In the genomic region with DNA sequence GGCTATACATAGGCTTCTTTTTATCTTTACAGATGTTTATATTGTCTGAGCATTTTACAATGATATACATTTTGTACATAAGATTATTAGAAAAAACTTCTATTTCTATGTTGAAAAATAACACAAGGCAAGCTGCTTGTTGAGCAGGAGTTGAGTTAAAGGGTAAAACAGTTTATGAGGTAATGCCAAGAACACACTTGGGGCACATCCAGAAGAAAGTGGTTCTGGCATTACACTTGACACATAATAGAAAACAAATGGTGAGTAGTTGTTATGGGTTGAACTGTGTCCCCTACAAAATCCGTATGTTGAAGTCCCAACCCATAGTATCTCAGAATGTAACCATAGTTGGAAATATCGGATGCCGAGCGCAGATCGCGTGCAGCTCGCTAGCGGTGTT, we compare ENCODE assay signal across 22 cellular contexts.
DNase-seq lines count a peak whose midpoint lies in the region; TF ChIP-seq lines count a peak whose summit lies in the region.
"Had no signal": no experiment of that assay in that cellular context is flagged by ENCODE, and none has a peak within 500 bp of the region (broad histone marks: within the 10 kb centered on the region; RNA-seq: fewer than 3 reads in every experiment).

No MANE protein-coding gene starts in this region.

- H3K4ac ChIP-seq in H9 (ENCODE audit: low read depth, low read length): no peak overlapping the region

- no peak overlapping the region for H3K27ac ChIP-seq in H9 (ENCODE audit: insufficient read length, low read depth, low read length)
- H3K27ac ChIP-seq: BLaER1 treated with 17β-estradiol and CSF1 and Interleukin-3, amounts not matched to agents 10 nM and 100 nM; C4-2B had no signal

- no peaks in the 10 kb centered on the region for H3K79me1 ChIP-seq in H9 (ENCODE audit: insufficient read depth, low read depth, low read length, poor library complexity, severe bottlenecking)

- no peak overlapping the region for H3K4me2 ChIP-seq in H9 (ENCODE audit: insufficient read depth, insufficient read length, low read length)
- H3K4me2 ChIP-seq: BLaER1 treated with 17β-estradiol and CSF1 and Interleukin-3, amounts not matched to agents 10 nM and 100 nM had no signal

- H3K27me3 Mint-ChIP-seq in nephron progenitor cell (ENCODE audit: low read depth, poor library complexity): peaks cover 4% of the 10 kb centered on the region
- H3K27me3 Mint-ChIP-seq in H9 (ENCODE audit: low read depth): no peaks in the 10 kb centered on the region; the same call in 1 of the 2 replicates
- H3K27me3 Mint-ChIP-seq: B cell; CD4-positive, alpha-beta T cell had no signal

- H3K4me3 ChIP-seq in MG63 (no peak overlapping the region), H7 (ENCODE audit: insufficient read depth, low read depth, low read length) (no peak overlapping the region)
- H3K4me3 ChIP-seq: BLaER1 treated with 17β-estradiol and CSF1 and Interleukin-3, amounts not matched to agents 10 nM and 100 nM; GM12878 had no signal

- no peaks in the 10 kb centered on the region for H4K20me1 ChIP-seq in H9 (ENCODE audit: control insufficient read depth, insufficient read depth, insufficient read length)
- H4K20me1 ChIP-seq: BLaER1 treated with 17β-estradiol and CSF1 and Interleukin-3, amounts not matched to agents 10 nM and 100 nM had no signal

- H3K23ac ChIP-seq in H9 (ENCODE audit: insufficient read length, low read depth, low read length): no peak overlapping the region

- no peaks in the 10 kb centered on the region for H3K36me3 ChIP-seq in MG63
- H3K36me3 ChIP-seq in H7 (replicated peaks; ENCODE audit: control insufficient read depth, insufficient read depth, low read length): no peaks in the 10 kb centered on the region
- H3K36me3 ChIP-seq: BLaER1 treated with 17β-estradiol and CSF1 and Interleukin-3, amounts not matched to agents 10 nM and 100 nM had no signal

- no peaks in the 10 kb centered on the region for H3K36me3 Mint-ChIP-seq in nephron progenitor cell (ENCODE audit: low read depth)
- no peaks in the 10 kb centered on the region for H3K36me3 Mint-ChIP-seq in H9 (ENCODE audit: insufficient read depth in 1 of 3, low read depth in 3 of 3)
- H3K36me3 Mint-ChIP-seq: CD8-positive, alpha-beta T cell had no signal

- H2BK120ac ChIP-seq in H9 (ENCODE audit: low read depth, low read length, poor library complexity, severe bottlenecking): no peak overlapping the region

- H3K4me1 Mint-ChIP-seq in nephron progenitor cell (peaks cover 6% of the 10 kb centered on the region), H9 (0 out of 4 replicates have a peak, but pooled peaks cover 0 to 3% of the 10 kb centered on the region in 2 experiments)
- H3K4me1 Mint-ChIP-seq: B cell had no signal

- DNase-seq in MG63: peak; percentile 87
- DNase-seq in fibroblast of peridontal ligament (ENCODE audit: extremely low read depth): peak; percentile 72
- no peak for DNase-seq in nephron progenitor cell
- no peak for DNase-seq in H7
- no peak for DNase-seq in stimulated activated CD4-positive, alpha-beta T cell treated with anti-CD3 and anti-CD28 coated beads, Interleukin-15, amount 100 ng/mL, for 24 hours
- no peak for DNase-seq in H9
- DNase-seq: 8988T; ACHN; AML-193; Caco-2; Calu3; CD4-positive, alpha-beta T cell; CD8-positive, alpha-beta T cell; DMS53; DMS79; DND-41; EL; GDM1 had no signal

- no peak for TF ChIP-seq CTCF in nephron progenitor cell (IDR thresholded peaks at IDR 0.05)
- TF ChIP-seq CTCF in H9 (conservative IDR thresholded peaks at IDR 0.05): no peak

- no CpG with 5 or more reads among the region's 8 CpGs for WGBS in H9 (ENCODE audit: extremely low coverage, insufficient read length, low lambda C conversion rate)

- H4K8ac ChIP-seq in H9 (replicated peaks; ENCODE audit: insufficient read length, low read depth, low read length): no peak overlapping the region

- H3K4me3 Mint-ChIP-seq in nephron progenitor cell (no peak overlapping the region), H9 (no peak overlapping the region)
- H3K4me3 Mint-ChIP-seq: B cell; CD4-positive, alpha-beta T cell; CD8-positive, alpha-beta T cell had no signal

- H3K27ac Mint-ChIP-seq in nephron progenitor cell (peak overlapping the region; percentile 60), H9 (no peak overlapping the region)
- H3K27ac Mint-ChIP-seq: B cell; CD4-positive, alpha-beta T cell; CD8-positive, alpha-beta T cell had no signal

- no peaks in the 10 kb centered on the region for H3K4me1 ChIP-seq in H9 (ENCODE audit: insufficient read depth, low read length)
- H3K4me1 ChIP-seq: Caco-2 had no signal

- H3K9me3 ChIP-seq in MG63: 0 out of 2 replicates have a peak, but pooled peaks cover 3% of the 10 kb centered on the region
- no peaks in the 10 kb centered on the region for H3K9me3 ChIP-seq in H9 (ENCODE audit: control insufficient read depth, low read depth, low read length)
- H3K9me3 ChIP-seq: Caco-2 had no signal

- H4K91ac ChIP-seq in H9 (ENCODE audit: insufficient read length, low read depth, low read length): no peak overlapping the region

- no peak overlapping the region for H2AK5ac ChIP-seq in H9 (ENCODE audit: insufficient read length, low read length)

- no peak overlapping the region for H2BK12ac ChIP-seq in H9 (ENCODE audit: insufficient read length, low read depth, low read length)

- no peak overlapping the region for H3T11ph ChIP-seq in H9 (ENCODE audit: low read length)

- H2AFZ ChIP-seq in H9 (ENCODE audit: low read length): no peak overlapping the region

- no peak overlapping the region for H3K18ac ChIP-seq in H9 (ENCODE audit: insufficient read length, low read depth, low read length)

- no peak overlapping the region for H3K9ac ChIP-seq in H9 (ENCODE audit: extremely low read depth, insufficient read length, low read length)
- H3K9ac ChIP-seq: BLaER1 treated with 17β-estradiol and CSF1 and Interleukin-3, amounts not matched to agents 10 nM and 100 nM had no signal

- H3K9me3 Mint-ChIP-seq in nephron progenitor cell (no peaks in the 10 kb centered on the region), H9 (0 out of 5 replicates have a peak, but pooled peaks cover 0 to 2% of the 10 kb centered on the region in 2 experiments)

- H3K14ac ChIP-seq in H9 (ENCODE audit: insufficient read depth, low read length): no peak overlapping the region

- H2BK20ac ChIP-seq in H9 (ENCODE audit: low read depth, low read length, poor library complexity, severe bottlenecking): no peak overlapping the region

- no peak overlapping the region for H2BK5ac ChIP-seq in H9 (ENCODE audit: insufficient read length, low read length)

- H4K5ac ChIP-seq in H9 (ENCODE audit: insufficient read length, low read depth, low read length): no peak overlapping the region

- H3K23me2 ChIP-seq in H9 (ENCODE audit: insufficient read length, low read depth, low read length, poor library complexity, severe bottlenecking): no peaks in the 10 kb centered on the region

- no peak overlapping the region for H3K56ac ChIP-seq in H9 (ENCODE audit: insufficient read length, low read depth, low read length)

- H2BK15ac ChIP-seq in H9 (ENCODE audit: low read depth, low read length): no peak overlapping the region

- no peaks in the 10 kb centered on the region for H3K79me2 ChIP-seq in H9 (ENCODE audit: insufficient read depth, low read length)

- H3K27me3 ChIP-seq in MG63: no peaks in the 10 kb centered on the region
- H3K27me3 ChIP-seq in H7 (ENCODE audit: control insufficient read depth, insufficient read depth, low read length): no peaks in the 10 kb centered on the region
- H3K27me3 ChIP-seq in H9 (ENCODE audit: insufficient read depth, low read length): no peaks in the 10 kb centered on the region
- H3K27me3 ChIP-seq: BLaER1 treated with 17β-estradiol and CSF1 and Interleukin-3, amounts not matched to agents 10 nM and 100 nM had no signal

Comparison
In these comparisons a context has a peak if more than half of its experiments do, and no peak if none do; other contexts are left out.
1. DNase-seq: peak in MG63 (single experiment) and fibroblast of peridontal ligament (single experiment); none in nephron progenitor cell (single experiment), H7 (single experiment), stimulated activated CD4-positive, alpha-beta T cell treated with anti-CD3 and anti-CD28 coated beads, Interleukin-15, amount 100 ng/mL, for 24 hours (single experiment) and H9 (single experiment).